In the genomic region with DNA sequence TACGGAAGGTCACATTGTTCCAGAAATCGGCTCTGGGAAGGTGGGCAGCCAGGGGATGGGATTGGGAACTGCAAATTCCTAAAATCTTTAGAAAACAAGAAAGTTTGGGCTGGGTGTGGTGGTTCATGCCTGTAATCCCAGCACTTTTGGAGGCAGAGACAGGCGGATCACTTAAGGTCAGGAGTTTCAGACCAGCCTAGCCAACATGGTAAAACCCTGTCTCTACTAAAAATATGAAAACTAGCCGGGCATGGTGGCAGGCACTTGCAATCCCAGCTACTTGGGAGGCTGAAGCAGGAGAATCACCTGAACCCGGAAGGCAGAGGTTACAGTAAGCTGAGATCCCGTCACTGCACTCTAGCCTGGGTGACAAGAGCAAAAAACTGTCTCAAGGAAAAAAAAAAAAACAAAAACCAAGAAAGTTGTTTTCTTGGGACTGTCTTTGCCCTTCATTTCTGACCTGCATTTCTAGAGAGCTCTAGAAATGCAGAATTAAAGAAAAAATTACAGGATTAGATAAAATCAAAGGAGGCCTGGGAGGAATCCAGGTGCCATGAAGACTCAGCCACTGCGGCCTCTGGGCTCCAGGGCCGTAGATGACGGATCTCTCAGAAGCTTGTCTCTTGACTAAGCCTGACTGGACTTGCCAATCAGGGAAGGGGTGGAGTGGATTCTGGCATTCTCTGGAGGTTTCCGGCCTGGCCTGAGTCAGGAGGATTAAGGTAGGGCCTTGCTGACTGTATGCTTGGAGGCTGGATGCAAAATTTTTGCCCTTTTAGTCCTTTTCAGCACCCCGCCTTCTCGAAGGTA, we compare ENCODE assay signal across 8 cellular contexts. TPM values are rescaled to one million over a fixed set of nuclear protein-coding genes. Genes with fewer than 3 reads are reported as not detected.
DNase-seq lines count a peak whose midpoint lies in the region; ATAC-seq and TF ChIP-seq lines count a peak whose summit lies in the region.

No MANE protein-coding gene starts in this region.

- 19 to 23% methylated on average over 12 of the region's 12 CpGs for WGBS in aorta, 2 donors

- no peak for ATAC-seq in aorta (ENCODE audit: low FRiP score)
- no peak for ATAC-seq in HG03280 (IDR thresholded peaks at IDR 0.05; ENCODE audit: unreplicated experiment)

- intact Hi-C loops in aorta (cut with DNase I), result loop anchor here in 1 of 2 donors (1.0 kb wide), 1 partner anchor 21 kb away; no protein-coding TSS in a partner anchor

- no peaks in the 10 kb centered on the region for H3K9me3 Mint-ChIP-seq in mesothelial cell of epicardium

- no peak overlapping the region for H3K4me3 ChIP-seq in aorta (ENCODE audit: low read length in 2 of 2)

- no peaks in the 10 kb centered on the region for H3K27me3 Mint-ChIP-seq in mesothelial cell of epicardium (ENCODE audit: low read depth)

- peaks cover 79% of the 10 kb centered on the region for H3K4me1 Mint-ChIP-seq in mesothelial cell of epicardium

- no peaks in the 10 kb centered on the region for H3K36me3 Mint-ChIP-seq in mesothelial cell of epicardium

- no peaks in the 10 kb centered on the region for H3K27me3 ChIP-seq in aorta (ENCODE audit: control insufficient read depth in 1 of 2, insufficient read depth in 2 of 2, low read length in 1 of 2)

- peak overlapping the region; percentile 100 for H3K27ac Mint-ChIP-seq in mesothelial cell of epicardium

- peak; percentile 99 for DNase-seq in ELR (ENCODE audit: low read depth)
- peak; percentile 95 for DNase-seq in NCI-H460 (ENCODE audit: extremely low read depth, low read depth)
- no peak for DNase-seq in mesothelial cell of epicardium (ENCODE audit: low spot score in 2 of 2, unreplicated experiment in 2 of 2)
- DNase-seq in aorta, result peak; percentile 92
- DNase-seq in GM19240 (ENCODE audit: insufficient read length, low spot score), result no peak
- no peak for DNase-seq in GM19238 (ENCODE audit: insufficient read length, low spot score)

- peak overlapping the region; percentile 100 for H3K27ac ChIP-seq in cingulate gyrus (ENCODE audit: low read depth, low read length)
- H3K27ac ChIP-seq in aorta (ENCODE audit: low read depth in 1 of 2, low read length in 2 of 2), result peak overlapping the region; percentile 73 to 98

- H3K36me3 ChIP-seq in aorta (ENCODE audit: control insufficient read depth in 1 of 2, insufficient read depth in 2 of 2, low read length in 1 of 2), result no peaks in the 10 kb centered on the region

- no peak overlapping the region for H3K4me3 Mint-ChIP-seq in mesothelial cell of epicardium

- TF ChIP-seq CTCF in mesothelial cell of epicardium (IDR thresholded peaks at IDR 0.05; ENCODE audit: unreplicated experiment), result no peak

- H3K4me1 ChIP-seq in aorta (ENCODE audit: control insufficient read depth in 1 of 2, insufficient read depth in 2 of 2, low read length in 2 of 2), result peaks cover 0 to 2% of the 10 kb centered on the region in 2 donors

- no peaks in the 10 kb centered on the region for H3K9me3 ChIP-seq in aorta (ENCODE audit: control insufficient read depth, low read length)

RNA-seq across cellular contexts. Expression of a gene that starts 5.3 kb away (rescaled TPM):
- 1,855 and 2,221 TPM in 2 replicates for total RNA-seq in NCI-H460 (2014; rRNA removed; shearing (Covaris generic))
- polyA plus RNA-seq in NCI-H460 (2014; cell fraction: nucleus; rRNA removed), result 153 and 329 TPM in 2 replicates
- total RNA-seq in mesothelial cell of epicardium, result 15,343 to 16,172 TPM (median 16,018 TPM) in 3 replicates
- total RNA-seq in aorta, result over 10,000 TPM; 16,103 to 18,225 TPM
- polyA plus RNA-seq in aorta, result 100 to 1,000 TPM; 228 to 370 TPM

RNA-seq across cellular contexts. Expression of a gene that starts 31.3 kb away (rescaled TPM):
- total RNA-seq in NCI-H460 (2014; rRNA removed; shearing (Covaris generic)), result 45.0 and 47.3 TPM in 2 replicates
- 50.8 and 65.1 TPM in 2 replicates for polyA plus RNA-seq in NCI-H460 (2014; cell fraction: nucleus; rRNA removed)
- total RNA-seq in mesothelial cell of epicardium (83.4 to 91.1 TPM (median 89.5 TPM) in 3 replicates), aorta (10 to 100 TPM; 74.0 to 74.4 TPM)
- polyA plus RNA-seq in aorta, result 10 to 100 TPM; 31.3 to 98.9 TPM

Comparison
In these comparisons a context has a peak if more than half of its experiments do, and no peak if none do; other contexts are left out.
1. DNase-seq: peak in ELR (single experiment), NCI-H460 (single experiment) and aorta (2 of 2); none in mesothelial cell of epicardium (0 of 2), GM19240 (single experiment) and GM19238 (single experiment).